Comparison of ENCODE assay signal across 8 cellular contexts in genomic region chr7:131111081-131111576, GRCh38.
DNase-seq lines count a peak whose midpoint lies in the region; ATAC-seq and TF ChIP-seq lines count a peak whose summit lies in the region.

No MANE protein-coding gene starts in this region.

- peak overlapping the region; percentile 87 for H3K4me2 ChIP-seq in SU-DHL-6 (ENCODE audit: low read depth, low read length, poor library complexity, severe bottlenecking)

- peaks cover 21% of the 10 kb centered on the region for H3K27me3 ChIP-seq in HUES48 (ENCODE audit: control insufficient read depth, insufficient read depth, low read length)
- no peaks in the 10 kb centered on the region for H3K27me3 ChIP-seq in SU-DHL-6 (ENCODE audit: low read length)

- H3K9ac ChIP-seq in HUES48 (ENCODE audit: low read depth, low read length) (no peak overlapping the region), SU-DHL-6 (ENCODE audit: low read length) (peak overlapping the region; percentile 79; the same call in 1 of the 2 replicates)

- DNase-seq in COR-L47 (lab: John Stamatoyannopoulos, UW), result peak; percentile 15
- DNase-seq in epithelial cell of proximal tubule (ENCODE audit: low read depth), result peak; percentile 70
- no peak for DNase-seq in natural killer cell

- H3K36me3 Mint-ChIP-seq in natural killer cell, result no peaks in the 10 kb centered on the region

- H3K27me3 Mint-ChIP-seq in natural killer cell (ENCODE audit: low read depth in 2 of 2), result peaks cover 4 to 6% of the 10 kb centered on the region in 2 donors

- H3K4me3 ChIP-seq in HUES48 (ENCODE audit: low read depth, low read length) (peak overlapping the region; percentile 92), SU-DHL-6 (ENCODE audit: insufficient read depth, low read length, poor library complexity, severe bottlenecking) (peak overlapping the region; percentile 6), epithelial cell of proximal tubule (ENCODE audit: low read depth, low read length) (peak overlapping the region; percentile 74)

- H3K9me2 ChIP-seq in SU-DHL-6 (replicated peaks; ENCODE audit: insufficient read depth, low read length), result no peaks in the 10 kb centered on the region

- no peaks in the 10 kb centered on the region for H3K9me3 ChIP-seq in HUES48 (ENCODE audit: control insufficient read depth, insufficient read depth, low read length)
- no peaks in the 10 kb centered on the region for H3K9me3 ChIP-seq in SU-DHL-6 (ENCODE audit: insufficient read depth, low read length)

- intact Hi-C loops in natural killer cell (cut with micrococcal nuclease), result no loop called here

- H3K36me3 ChIP-seq in HUES48 (ENCODE audit: control insufficient read depth, insufficient read depth, low read length), result no peaks in the 10 kb centered on the region
- H3K36me3 ChIP-seq in SU-DHL-6 (ENCODE audit: low read length), result no peaks in the 10 kb centered on the region

- H3F3A ChIP-seq in SU-DHL-6 (ENCODE audit: insufficient read depth), result peaks cover 28% of the 10 kb centered on the region

- H3K27ac ChIP-seq in HUES48 (ENCODE audit: low read depth, low read length) (peak overlapping the region; percentile 82), SU-DHL-6 (ENCODE audit: low read depth, low read length) (peak overlapping the region; percentile 39)

- H3K4me3 Mint-ChIP-seq in natural killer cell, result peak overlapping the region; percentile 79

- no peak for TF ChIP-seq CTCF in SU-DHL-6 (IDR thresholded peaks at IDR 0.05; ENCODE audit: insufficient read depth, low read length, poor library complexity, severe bottlenecking)
- TF ChIP-seq CTCF in epithelial cell of proximal tubule (conservative IDR thresholded peaks at IDR 0.05; ENCODE audit: low read depth, low read length), result no peak
- no peak for TF ChIP-seq CTCF in natural killer cell (IDR thresholded peaks at IDR 0.05)

- H3K27ac Mint-ChIP-seq in natural killer cell, result peak overlapping the region; percentile 78 to 99

- H2AFZ ChIP-seq in SU-DHL-6 (ENCODE audit: low read depth, low read length, severe bottlenecking), result peak overlapping the region; percentile 17

- H4K20me1 ChIP-seq in SU-DHL-6 (ENCODE audit: low read depth, low read length), result no peaks in the 10 kb centered on the region

- peaks cover 6% of the 10 kb centered on the region; the same call in 1 of the 2 replicates for H3K79me2 ChIP-seq in SU-DHL-6 (ENCODE audit: insufficient read depth, low read length)

- peaks cover 40 to 42% of the 10 kb centered on the region in 2 donors for H3K4me1 Mint-ChIP-seq in natural killer cell

- H3K9me3 Mint-ChIP-seq in natural killer cell, result no peaks in the 10 kb centered on the region

- ATAC-seq in natural killer cell, result no peak
- ATAC-seq in HG02678 (IDR thresholded peaks at IDR 0.05; ENCODE audit: unreplicated experiment), result no peak
- ATAC-seq in GM18909 (IDR thresholded peaks at IDR 0.05; ENCODE audit: poor library complexity, unreplicated experiment), result no peak
- ATAC-seq in GM19324 (IDR thresholded peaks at IDR 0.05; ENCODE audit: low FRiP score, unreplicated experiment), result no peak

- peaks cover 34% of the 10 kb centered on the region for H3K4me1 ChIP-seq in HUES48 (ENCODE audit: control insufficient read depth, insufficient read depth, low read length)

Comparison
In these comparisons a context has a peak if more than half of its experiments do, and no peak if none do; other contexts are left out.
1. H3K4me3 ChIP-seq: peak in every context shown above with its lines; median percentile 92 in HUES48; 74 in epithelial cell of proximal tubule; 6 in SU-DHL-6.